1 cellular context compared by ENCODE assay signal in the genomic region with DNA sequence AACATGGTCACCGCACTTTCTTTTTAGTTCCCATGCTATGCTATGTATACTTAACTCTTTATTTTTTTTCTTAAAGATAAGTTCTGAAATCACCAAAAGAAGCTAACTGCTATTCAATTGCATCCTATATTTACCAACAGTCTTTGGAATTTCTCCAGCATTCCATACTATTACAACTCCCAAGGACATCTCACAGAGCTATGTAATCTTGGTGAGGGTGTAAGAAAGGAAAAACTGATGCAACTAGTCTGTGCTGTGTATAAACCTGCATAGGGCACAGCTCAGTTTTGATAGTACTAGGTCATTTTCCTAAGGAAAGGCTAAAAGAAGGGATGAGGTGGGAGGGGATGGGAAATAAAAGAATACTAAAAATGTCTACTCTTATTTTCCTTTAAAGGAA.
TF ChIP-seq lines count a peak whose summit lies in the region.

No MANE protein-coding gene starts in this region.

TF ChIP-seq in GM23338, 12 proteins besides CTCF, POLR2A, EP300 and RAD21 (continued from another document):
- TF ChIP-seq, protein P1, sequence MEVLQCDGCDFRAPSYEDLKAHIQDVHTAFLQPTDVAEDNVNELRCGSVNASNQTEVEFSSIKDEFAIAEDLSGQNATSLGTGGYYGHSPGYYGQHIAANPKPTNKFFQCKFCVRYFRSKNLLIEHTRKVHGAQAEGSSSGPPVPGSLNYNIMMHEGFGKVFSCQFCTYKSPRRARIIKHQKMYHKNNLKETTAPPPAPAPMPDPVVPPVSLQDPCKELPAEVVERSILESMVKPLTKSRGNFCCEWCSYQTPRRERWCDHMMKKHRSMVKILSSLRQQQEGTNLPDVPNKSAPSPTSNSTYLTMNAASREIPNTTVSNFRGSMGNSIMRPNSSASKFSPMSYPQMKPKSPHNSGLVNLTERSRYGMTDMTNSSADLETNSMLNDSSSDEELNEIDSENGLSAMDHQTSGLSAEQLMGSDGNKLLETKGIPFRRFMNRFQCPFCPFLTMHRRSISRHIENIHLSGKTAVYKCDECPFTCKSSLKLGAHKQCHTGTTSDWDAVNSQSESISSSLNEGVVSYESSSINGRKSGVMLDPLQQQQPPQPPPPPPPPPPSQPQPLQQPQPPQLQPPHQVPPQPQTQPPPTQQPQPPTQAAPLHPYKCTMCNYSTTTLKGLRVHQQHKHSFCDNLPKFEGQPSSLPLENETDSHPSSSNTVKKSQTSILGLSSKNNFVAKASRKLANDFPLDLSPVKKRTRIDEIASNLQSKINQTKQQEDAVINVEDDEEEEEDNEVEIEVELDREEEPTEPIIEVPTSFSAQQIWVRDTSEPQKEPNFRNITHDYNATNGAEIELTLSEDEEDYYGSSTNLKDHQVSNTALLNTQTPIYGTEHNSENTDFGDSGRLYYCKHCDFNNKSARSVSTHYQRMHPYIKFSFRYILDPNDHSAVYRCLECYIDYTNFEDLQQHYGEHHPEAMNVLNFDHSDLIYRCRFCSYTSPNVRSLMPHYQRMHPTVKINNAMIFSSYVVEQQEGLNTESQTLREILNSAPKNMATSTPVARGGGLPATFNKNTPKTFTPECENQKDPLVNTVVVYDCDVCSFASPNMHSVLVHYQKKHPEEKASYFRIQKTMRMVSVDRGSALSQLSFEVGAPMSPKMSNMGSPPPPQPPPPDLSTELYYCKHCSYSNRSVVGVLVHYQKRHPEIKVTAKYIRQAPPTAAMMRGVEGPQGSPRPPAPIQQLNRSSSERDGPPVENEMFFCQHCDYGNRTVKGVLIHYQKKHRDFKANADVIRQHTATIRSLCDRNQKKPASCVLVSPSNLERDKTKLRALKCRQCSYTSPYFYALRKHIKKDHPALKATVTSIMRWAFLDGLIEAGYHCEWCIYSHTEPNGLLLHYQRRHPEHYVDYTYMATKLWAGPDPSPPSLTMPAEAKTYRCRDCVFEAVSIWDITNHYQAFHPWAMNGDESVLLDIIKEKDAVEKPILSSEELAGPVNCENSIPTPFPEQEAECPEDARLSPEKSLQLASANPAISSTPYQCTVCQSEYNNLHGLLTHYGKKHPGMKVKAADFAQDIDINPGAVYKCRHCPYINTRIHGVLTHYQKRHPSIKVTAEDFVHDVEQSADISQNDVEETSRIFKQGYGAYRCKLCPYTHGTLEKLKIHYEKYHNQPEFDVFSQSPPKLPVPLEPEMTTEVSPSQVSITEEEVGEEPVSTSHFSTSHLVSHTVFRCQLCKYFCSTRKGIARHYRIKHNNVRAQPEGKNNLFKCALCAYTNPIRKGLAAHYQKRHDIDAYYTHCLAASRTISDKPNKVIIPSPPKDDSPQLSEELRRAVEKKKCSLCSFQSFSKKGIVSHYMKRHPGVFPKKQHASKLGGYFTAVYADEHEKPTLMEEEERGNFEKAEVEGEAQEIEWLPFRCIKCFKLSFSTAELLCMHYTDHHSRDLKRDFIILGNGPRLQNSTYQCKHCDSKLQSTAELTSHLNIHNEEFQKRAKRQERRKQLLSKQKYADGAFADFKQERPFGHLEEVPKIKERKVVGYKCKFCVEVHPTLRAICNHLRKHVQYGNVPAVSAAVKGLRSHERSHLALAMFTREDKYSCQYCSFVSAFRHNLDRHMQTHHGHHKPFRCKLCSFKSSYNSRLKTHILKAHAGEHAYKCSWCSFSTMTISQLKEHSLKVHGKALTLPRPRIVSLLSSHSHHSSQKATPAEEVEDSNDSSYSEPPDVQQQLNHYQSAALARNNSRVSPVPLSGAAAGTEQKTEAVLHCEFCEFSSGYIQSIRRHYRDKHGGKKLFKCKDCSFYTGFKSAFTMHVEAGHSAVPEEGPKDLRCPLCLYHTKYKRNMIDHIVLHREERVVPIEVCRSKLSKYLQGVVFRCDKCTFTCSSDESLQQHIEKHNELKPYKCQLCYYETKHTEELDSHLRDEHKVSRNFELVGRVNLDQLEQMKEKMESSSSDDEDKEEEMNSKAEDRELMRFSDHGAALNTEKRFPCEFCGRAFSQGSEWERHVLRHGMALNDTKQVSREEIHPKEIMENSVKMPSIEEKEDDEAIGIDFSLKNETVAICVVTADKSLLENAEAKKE (CRISPR knock-in tag; IDR thresholded peaks at IDR 0.05) = no peak
